Comparison of ENCODE assay signal across 20 cellular contexts in genomic region chr15:90921887-90922286, GRCh38.
"Had no signal": no experiment of that assay in that cellular context is flagged by ENCODE, and none has a peak within 500 bp of the region (broad histone marks: within the 10 kb centered on the region; RNA-seq: fewer than 3 reads in every experiment).

No MANE protein-coding gene starts in this region.

- H3K9ac ChIP-seq: neural progenitor cell had no signal

- H3K36me3 ChIP-seq: neural progenitor cell had no signal

- H3K27ac ChIP-seq: heart left ventricle, neural progenitor cell, pancreas had no signal

- H3K4me2 ChIP-seq: neural progenitor cell, smooth muscle cell had no signal

- H3K27ac Mint-ChIP-seq: neural progenitor cell, progenitor cell of endocrine pancreas had no signal

- H3K4me1 ChIP-seq: pancreas had no signal

- H3K9me3 Mint-ChIP-seq: natural killer cell treated with Interleukin-12 subunit alpha and Interleukin-12 subunit beta and Interleukin-15 and Interleukin-18, amount 100 ng/mL, for 72 hours; neural progenitor cell had no signal

- H3K27me3 ChIP-seq: dorsolateral prefrontal cortex, heart left ventricle, neural progenitor cell, pancreas had no signal

- H3K4me3 ChIP-seq: dorsolateral prefrontal cortex, heart left ventricle, lung, neural progenitor cell, pancreas, smooth muscle cell had no signal

- DNase-seq: dorsolateral prefrontal cortex; effector CD8-positive, alpha-beta T cell; foreskin melanocyte; heart left ventricle; hippocampal formation; left colon; mesenchymal stem cell; midbrain; occipital lobe; stimulated activated CD4-positive, alpha-beta T cell treated with anti-CD3 and anti-CD28 coated beads, Interleukin-2, amount 100 ng/mL, for 48 hours; stimulated activated naive CD4-positive, alpha-beta T cell treated with Interleukin-2 at 50 U/mL for 16 hours; trophoblast cell had no signal

- H2AFZ ChIP-seq: neural progenitor cell had no signal

- H3K27me3 Mint-ChIP-seq: natural killer cell treated with Interleukin-12 subunit alpha and Interleukin-12 subunit beta and Interleukin-15 and Interleukin-18, amount 100 ng/mL, for 72 hours; progenitor cell of endocrine pancreas had no signal

- FAIRE-seq: pancreas had no signal

- H3K9me3 ChIP-seq: heart left ventricle, pancreas had no signal

- H3K4me3 Mint-ChIP-seq: natural killer cell treated with Interleukin-12 subunit alpha and Interleukin-12 subunit beta and Interleukin-15 and Interleukin-18, amount 100 ng/mL, for 72 hours; neural progenitor cell had no signal

- ATAC-seq: heart left ventricle; left colon; left ventricle myocardium superior; natural killer cell treated with Interleukin-12 subunit alpha and Interleukin-12 subunit beta and Interleukin-15 and Interleukin-18, amount 100 ng/mL, for 72 hours; pancreas; right cardiac atrium had no signal
